In genomic region chr1:15426492-15427279, GRCh38 we compare ENCODE assay signal across 11 cellular contexts. TPM values are rescaled to one million over a fixed set of nuclear protein-coding genes. Genes with fewer than 3 reads are reported as not detected.
DNase-seq lines count a peak whose midpoint lies in the region; ATAC-seq and TF ChIP-seq lines count a peak whose summit lies in the region.
"Had no signal": no experiment of that assay in that cellular context is flagged by ENCODE, and none has a peak within 500 bp of the region (broad histone marks: within the 10 kb centered on the region; RNA-seq: fewer than 3 reads in every experiment).

No MANE protein-coding gene starts in this region.

- H3K4me3 ChIP-seq in AG04450 (ENCODE audit: low read depth, low read length) (no peak overlapping the region), NT2/D1 (ENCODE audit: insufficient read length, low read depth) (no peak overlapping the region), muscle layer of duodenum (ENCODE audit: low read depth in 1 of 2, low read length in 2 of 2) (no peak overlapping the region)
- H3K4me3 ChIP-seq: BLaER1, pancreas, SK-N-MC had no signal

- no peaks in the 10 kb centered on the region for H3K27me3 ChIP-seq in AG04450 (ENCODE audit: control insufficient read depth, insufficient read depth, low read length)
- H3K27me3 ChIP-seq in NT2/D1 (ENCODE audit: insufficient read depth, insufficient read length) = no peaks in the 10 kb centered on the region
- H3K27me3 ChIP-seq in muscle layer of duodenum (ENCODE audit: low read depth, low read length) = no peaks in the 10 kb centered on the region
- H3K27me3 ChIP-seq: BLaER1, pancreas had no signal

- CTCF ChIA-PET in AG04450 (lab: Charles Lee) = interaction anchor here (0.5 to 8.6 kb wide), 8 partner anchors 9 to 315 kb away, joined by 3 to 173 read pairs (median 4); no protein-coding TSS in a partner anchor

- POLR2A ChIA-PET in AG04450 (lab: Yijun Ruan, JAX) = interaction anchor here (1.6 kb wide), 1 partner anchor 10 kb away, joined by 5 read pairs; no protein-coding TSS in a partner anchor

- H3K27ac ChIP-seq in AG04450 (ENCODE audit: low read depth, low read length) (peak overlapping the region; percentile 57), muscle layer of duodenum (ENCODE audit: low read length) (peak overlapping the region; percentile 39)
- H3K27ac ChIP-seq: BLaER1, SK-N-MC had no signal

- H3K36me3 ChIP-seq in NT2/D1 (ENCODE audit: insufficient read depth, insufficient read length, low read length) (peaks cover 36% of the 10 kb centered on the region), muscle layer of duodenum (ENCODE audit: control insufficient read depth in 1 of 2, insufficient read depth in 2 of 2, low read length in 2 of 2) (peaks cover 21 to 30% of the 10 kb centered on the region in 2 donors)

- ATAC-seq in GM21717 (IDR thresholded peaks at IDR 0.05; ENCODE audit: unreplicated experiment) (no peak), GM21360 (IDR thresholded peaks at IDR 0.05; ENCODE audit: unreplicated experiment) (no peak)
- ATAC-seq: pancreas had no signal

- H3K4me1 ChIP-seq in NT2/D1 (ENCODE audit: insufficient read depth, insufficient read length) = peaks cover 8% of the 10 kb centered on the region
- peaks cover 6 to 9% of the 10 kb centered on the region in 2 donors for H3K4me1 ChIP-seq in muscle layer of duodenum (ENCODE audit: control insufficient read depth in 1 of 2, insufficient read depth in 2 of 2, low read length in 2 of 2)

- peak; percentile 49 for TF ChIP-seq CTCF in AG04450 (IDR thresholded peaks at IDR 0.05; ENCODE audit: low read depth, low read length)

- no peak for DNase-seq in AG04450 (ENCODE audit: low read depth, low spot score)
- no peak for DNase-seq in NT2/D1 (ENCODE audit: low read depth, low spot score)
- DNase-seq in cerebellum (ENCODE audit: low spot score) = peak; percentile 27
- no peak for DNase-seq in superior temporal gyrus (ENCODE audit: extremely low spot score)
- DNase-seq in NK-92 (lab: John Stamatoyannopoulos, UW; ENCODE audit: unreplicated experiment) = no peak

- peak overlapping the region; percentile 3 for H3K9ac ChIP-seq in NT2/D1 (ENCODE audit: insufficient read length, low read depth)
- H3K9ac ChIP-seq: BLaER1 had no signal

- H3K9me3 ChIP-seq in AG04450 (ENCODE audit: control insufficient read depth, insufficient read depth, low read length) (no peaks in the 10 kb centered on the region; the same call in 1 of the 2 replicates), NT2/D1 (ENCODE audit: insufficient read depth, low read length) (no peaks in the 10 kb centered on the region), muscle layer of duodenum (ENCODE audit: control insufficient read depth in 1 of 2, low read length in 2 of 2) (no peaks in the 10 kb centered on the region)
- H3K9me3 ChIP-seq: BLaER1, pancreas had no signal

RNA-seq across cellular contexts. Expression of gene CTRC, which starts 11.6 kb away (rescaled TPM):
- polyA plus RNA-seq in AG04450 (2011; rRNA removed) = not detected in 2 replicates
- polyA minus RNA-seq in AG04450 (2011; rRNA and poly(A)+ RNA removed) = 3.0 TPM in 1 of 2 replicates, not detected in the other
- not detected for total RNA-seq in cerebellum

RNA-seq across cellular contexts. Expression of gene EFHD2, which starts 17.0 kb away (rescaled TPM):
- 30.4 and 35.7 TPM in 2 replicates for polyA plus RNA-seq in AG04450 (2011; rRNA removed)
- polyA minus RNA-seq in AG04450 (2011; rRNA and poly(A)+ RNA removed) = 13.2 and 14.1 TPM in 2 replicates
- 9.1 TPM for total RNA-seq in cerebellum

RNA-seq across cellular contexts. Expression of gene CELA2A, which starts 29.8 kb away (rescaled TPM):
- polyA plus RNA-seq in AG04450 (2011; rRNA removed) = not detected in 2 replicates
- not detected in 2 replicates for polyA minus RNA-seq in AG04450 (2011; rRNA and poly(A)+ RNA removed)
- total RNA-seq in cerebellum = not detected

RNA-seq across cellular contexts. Expression of gene CELA2B, which starts 49.2 kb away (rescaled TPM):
- polyA plus RNA-seq in AG04450 (2011; rRNA removed) = not detected in 2 replicates
- polyA minus RNA-seq in AG04450 (2011; rRNA and poly(A)+ RNA removed) = not detected in 2 replicates
- total RNA-seq in cerebellum = not detected
